1 cellular context compared by ENCODE assay signal in genomic region chr16:85010931-85011845, GRCh38.
A peak's percentile ranks its signal among the peaks of the same experiment; 100 is the strongest.
TF ChIP-seq lines count a peak whose summit lies in the region.

Gene ZDHHC7, minus strand, starts transcription at chr16:85011535. Its CDS starts 20,917 bp downstream, at chr16:84990618.

TF ChIP-seq in HepG2, 621 proteins besides CTCF, POLR2A, EP300 and RAD21 (continued from another document and continues in another):
- TF ChIP-seq ATF2 (CRISPR knock-in tag; IDR thresholded peaks at IDR 0.05), result peak; percentile 94
- no peak for TF ChIP-seq CBX1 (IDR thresholded peaks at IDR 0.05; ENCODE audit: low read depth)
- peak; percentile 83 for TF ChIP-seq ZBTB2 (CRISPR knock-in tag; IDR thresholded peaks at IDR 0.05; ENCODE audit: low read depth)
- TF ChIP-seq MXD1 (CRISPR knock-in tag; IDR thresholded peaks at IDR 0.05), result peak; percentile 58
- no peak; the same call in 1 of the 2 replicates for TF ChIP-seq SRY (CRISPR knock-in tag; IDR thresholded peaks at IDR 0.05)
- 0 out of 2 replicates have a peak, but pooled peaks have one; percentile 16 for TF ChIP-seq ZNF576 (CRISPR knock-in tag; IDR thresholded peaks at IDR 0.05)
- TF ChIP-seq SNRNP70 (IDR thresholded peaks at IDR 0.05; ENCODE audit: low read depth, low read length), result no peak
- peak; percentile 30 for TF ChIP-seq RXRB (CRISPR knock-in tag; IDR thresholded peaks at IDR 0.05; ENCODE audit: borderline replicate concordance)
- TF ChIP-seq HNRNPUL1 (IDR thresholded peaks at IDR 0.05; ENCODE audit: low read depth, low read length), result no peak
- peak; percentile 66; the same call in 1 of the 2 replicates for TF ChIP-seq IRX3 (CRISPR knock-in tag; IDR thresholded peaks at IDR 0.05; ENCODE audit: borderline replicate concordance, low read depth)
- TF ChIP-seq ZNF230 (CRISPR knock-in tag; IDR thresholded peaks at IDR 0.05), result no peak
- 0 out of 2 replicates have a peak, but pooled peaks have one; percentile 32 for TF ChIP-seq ZNF790 (CRISPR knock-in tag; IDR thresholded peaks at IDR 0.05; ENCODE audit: borderline replicate concordance)
- no peak for TF ChIP-seq AFF4 (CRISPR knock-in tag; IDR thresholded peaks at IDR 0.05)
- 0 out of 2 replicates have a peak, but pooled peaks have one; percentile 59 for TF ChIP-seq FOXK1 (CRISPR knock-in tag; IDR thresholded peaks at IDR 0.05; ENCODE audit: borderline replicate concordance, low read depth)
- TF ChIP-seq MAX (IDR thresholded peaks at IDR 0.05), result peak; percentile 86
- TF ChIP-seq MEIS1 (CRISPR knock-in tag; IDR thresholded peaks at IDR 0.05; ENCODE audit: borderline replicate concordance), result 0 out of 2 replicates have a peak, but pooled peaks have one; percentile 24
- TF ChIP-seq SMC3 (IDR thresholded peaks at IDR 0.05; ENCODE audit: low read length), result no peak
- no peak for TF ChIP-seq ZNF460 (CRISPR knock-in tag; IDR thresholded peaks at IDR 0.05; ENCODE audit: borderline replicate concordance)
- TF ChIP-seq NKX3-1 (CRISPR knock-in tag; IDR thresholded peaks at IDR 0.05), result peak; percentile 83; the same call in 1 of the 2 replicates
- TF ChIP-seq ZNF10 (CRISPR knock-in tag; IDR thresholded peaks at IDR 0.05; ENCODE audit: borderline replicate concordance, low read depth), result no peak
- TF ChIP-seq USF2 (IDR thresholded peaks at IDR 0.05; ENCODE audit: low read depth, low read length), result no peak
- no peak for TF ChIP-seq USF2 (CRISPR knock-in tag; IDR thresholded peaks at IDR 0.05; ENCODE audit: borderline replicate concordance)
- no peak for TF ChIP-seq ZNF720 (CRISPR knock-in tag; IDR thresholded peaks at IDR 0.05)
- no peak; the same call in 1 of the 2 replicates for TF ChIP-seq CREBL2 (CRISPR knock-in tag; IDR thresholded peaks at IDR 0.05; ENCODE audit: borderline replicate concordance)
- peak; percentile 61; the same call in 1 of the 2 replicates for TF ChIP-seq ZNF441 (CRISPR knock-in tag; IDR thresholded peaks at IDR 0.05; ENCODE audit: borderline replicate concordance)
- TF ChIP-seq THAP11 (CRISPR knock-in tag; IDR thresholded peaks at IDR 0.05), result peak; percentile 92
- peak; percentile 74 for TF ChIP-seq ZNF331 (CRISPR knock-in tag; IDR thresholded peaks at IDR 0.05)
- peak; percentile 5; the same call in 1 of the 2 replicates for TF ChIP-seq ZNF510 (CRISPR knock-in tag; IDR thresholded peaks at IDR 0.05; ENCODE audit: low read depth)
- TF ChIP-seq ZNF44 (CRISPR knock-in tag; IDR thresholded peaks at IDR 0.05), result peak; percentile 57; the same call in 1 of the 2 replicates
- TF ChIP-seq ZNF468 (CRISPR knock-in tag; IDR thresholded peaks at IDR 0.05), result no peak
- TF ChIP-seq TEAD2 (CRISPR knock-in tag; IDR thresholded peaks at IDR 0.05), result no peak
- peak; percentile 85; the same call in 1 of the 2 replicates for TF ChIP-seq ZNF572 (CRISPR knock-in tag; IDR thresholded peaks at IDR 0.05)
- no peak for TF ChIP-seq TIGD3 (CRISPR knock-in tag; IDR thresholded peaks at IDR 0.05; ENCODE audit: borderline replicate concordance)
- TF ChIP-seq ZNF17 (CRISPR knock-in tag; IDR thresholded peaks at IDR 0.05), result no peak
- TF ChIP-seq RFX3 (CRISPR knock-in tag; IDR thresholded peaks at IDR 0.05), result no peak
- peak; percentile 69; the same call in 1 of the 2 replicates for TF ChIP-seq CSRNP1 (CRISPR knock-in tag; IDR thresholded peaks at IDR 0.05)
- TF ChIP-seq CAMTA2 (CRISPR knock-in tag; IDR thresholded peaks at IDR 0.05; ENCODE audit: borderline replicate concordance), result 0 out of 2 replicates have a peak, but pooled peaks have one; percentile 28
- TF ChIP-seq ZNF629 (CRISPR knock-in tag; conservative IDR thresholded peaks at IDR 0.05), result peak; percentile 52; the same call in 1 of the 2 replicates
- peak; percentile 59 for TF ChIP-seq YY1 (IDR thresholded peaks at IDR 0.05; ENCODE audit: insufficient read depth, insufficient replicate concordance, low read depth, low read length)
- TF ChIP-seq ZBTB33 (CRISPR knock-in tag; IDR thresholded peaks at IDR 0.05), result no peak
- TF ChIP-seq ZC3H4 (CRISPR knock-in tag; IDR thresholded peaks at IDR 0.05; ENCODE audit: borderline replicate concordance), result no peak
- TF ChIP-seq ZFP82 (CRISPR knock-in tag; IDR thresholded peaks at IDR 0.05; ENCODE audit: borderline replicate concordance), result no peak
- TF ChIP-seq NRL (CRISPR knock-in tag; IDR thresholded peaks at IDR 0.05; ENCODE audit: borderline replicate concordance), result peak; percentile 66
- peak; percentile 55; the same call in 1 of the 2 replicates for TF ChIP-seq POGK (CRISPR knock-in tag; conservative IDR thresholded peaks at IDR 0.05)
- no peak for TF ChIP-seq ZNF775 (CRISPR knock-in tag; IDR thresholded peaks at IDR 0.05; ENCODE audit: borderline replicate concordance)
- peak; percentile 82 for TF ChIP-seq SP2 (CRISPR knock-in tag; IDR thresholded peaks at IDR 0.05)
- TF ChIP-seq ZNF766 (CRISPR knock-in tag; IDR thresholded peaks at IDR 0.05; ENCODE audit: borderline replicate concordance), result no peak
